Comparison of ENCODE assay signal across 2 cellular contexts in the genomic region with DNA sequence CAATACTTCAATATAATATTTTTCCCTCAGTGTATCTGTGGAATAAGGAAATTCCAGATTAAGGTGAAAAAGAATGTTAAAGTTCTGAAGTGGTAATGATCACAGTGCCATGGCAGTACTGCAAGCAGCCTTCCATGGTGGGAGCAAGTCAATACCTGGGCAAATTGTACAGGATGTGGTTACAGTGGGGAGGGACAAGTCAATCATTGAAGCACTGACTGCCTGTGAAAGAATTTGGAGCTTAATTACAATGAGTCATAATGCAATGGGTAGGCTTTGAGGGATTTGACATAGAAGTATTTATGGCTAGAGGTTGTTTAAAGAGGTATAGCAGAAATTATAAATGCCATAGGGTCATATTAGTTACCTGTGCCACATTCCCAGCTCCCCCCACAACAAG.
A peak's percentile ranks its signal among the peaks of the same experiment; 100 is the strongest.
TF ChIP-seq lines count a peak whose summit lies in the region.

No MANE protein-coding gene starts in this region.

TF ChIP-seq in HCT116, 20 proteins besides CTCF, POLR2A, EP300 and RAD21 (continued from another document):
- TF ChIP-seq EGR1 (IDR thresholded peaks at IDR 0.05; ENCODE audit: low read depth) (no peak), EZH2phosphoT487 (IDR thresholded peaks at IDR 0.05; ENCODE audit: borderline replicate concordance) (no peak), ATF3 (IDR thresholded peaks at IDR 0.05) (no peak), CEBPB (IDR thresholded peaks at IDR 0.05; ENCODE audit: low read depth) (no peak), ZBTB33 (IDR thresholded peaks at IDR 0.05; ENCODE audit: extremely low read depth, insufficient replicate concordance, low read length) (no peak), CBX3 (IDR thresholded peaks at IDR 0.05; ENCODE audit: low read depth) (peak; percentile 69; the same call in 1 of the 2 replicates), SIN3A (IDR thresholded peaks at IDR 0.05; ENCODE audit: low read depth) (no peak), MAX (IDR thresholded peaks at IDR 0.05) (no peak), YY1 (IDR thresholded peaks at IDR 0.05; ENCODE audit: extremely low read depth, insufficient replicate concordance, low read depth, low read length) (no peak)
- TF ChIP-seq, protein P1, sequence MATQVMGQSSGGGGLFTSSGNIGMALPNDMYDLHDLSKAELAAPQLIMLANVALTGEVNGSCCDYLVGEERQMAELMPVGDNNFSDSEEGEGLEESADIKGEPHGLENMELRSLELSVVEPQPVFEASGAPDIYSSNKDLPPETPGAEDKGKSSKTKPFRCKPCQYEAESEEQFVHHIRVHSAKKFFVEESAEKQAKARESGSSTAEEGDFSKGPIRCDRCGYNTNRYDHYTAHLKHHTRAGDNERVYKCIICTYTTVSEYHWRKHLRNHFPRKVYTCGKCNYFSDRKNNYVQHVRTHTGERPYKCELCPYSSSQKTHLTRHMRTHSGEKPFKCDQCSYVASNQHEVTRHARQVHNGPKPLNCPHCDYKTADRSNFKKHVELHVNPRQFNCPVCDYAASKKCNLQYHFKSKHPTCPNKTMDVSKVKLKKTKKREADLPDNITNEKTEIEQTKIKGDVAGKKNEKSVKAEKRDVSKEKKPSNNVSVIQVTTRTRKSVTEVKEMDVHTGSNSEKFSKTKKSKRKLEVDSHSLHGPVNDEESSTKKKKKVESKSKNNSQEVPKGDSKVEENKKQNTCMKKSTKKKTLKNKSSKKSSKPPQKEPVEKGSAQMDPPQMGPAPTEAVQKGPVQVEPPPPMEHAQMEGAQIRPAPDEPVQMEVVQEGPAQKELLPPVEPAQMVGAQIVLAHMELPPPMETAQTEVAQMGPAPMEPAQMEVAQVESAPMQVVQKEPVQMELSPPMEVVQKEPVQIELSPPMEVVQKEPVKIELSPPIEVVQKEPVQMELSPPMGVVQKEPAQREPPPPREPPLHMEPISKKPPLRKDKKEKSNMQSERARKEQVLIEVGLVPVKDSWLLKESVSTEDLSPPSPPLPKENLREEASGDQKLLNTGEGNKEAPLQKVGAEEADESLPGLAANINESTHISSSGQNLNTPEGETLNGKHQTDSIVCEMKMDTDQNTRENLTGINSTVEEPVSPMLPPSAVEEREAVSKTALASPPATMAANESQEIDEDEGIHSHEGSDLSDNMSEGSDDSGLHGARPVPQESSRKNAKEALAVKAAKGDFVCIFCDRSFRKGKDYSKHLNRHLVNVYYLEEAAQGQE (IDR thresholded peaks at IDR 0.05; ENCODE audit: low read depth) = no peak

TF ChIP-seq in SK-N-SH, 30 proteins besides CTCF, POLR2A, EP300 and RAD21 (continued from another document):
- TF ChIP-seq RFX5 (IDR thresholded peaks at IDR 0.05; ENCODE audit: low read length) = no peak
- no peak for TF ChIP-seq GATA2 (CRISPR knock-in tag; IDR thresholded peaks at IDR 0.05)
- TF ChIP-seq TCF12 (IDR thresholded peaks at IDR 0.05) = no peak
- TF ChIP-seq NFIC (IDR thresholded peaks at IDR 0.05; ENCODE audit: borderline replicate concordance) = no peak
TF ChIP-seq in SK-N-SH: peak in this region for 0.
